ENCODE assay signal across 16 cellular contexts in genomic region chr17:44078412-44078811, GRCh38. TPM values are rescaled to one million over a fixed set of nuclear protein-coding genes. Genes with fewer than 3 reads are reported as not detected.
DNase-seq lines count a peak whose midpoint lies in the region; ATAC-seq and TF ChIP-seq lines count a peak whose summit lies in the region.
"Had no signal": no experiment of that assay in that cellular context is flagged by ENCODE, and none has a peak within 500 bp of the region (broad histone marks: within the 10 kb centered on the region; RNA-seq: fewer than 3 reads in every experiment).

No MANE protein-coding gene starts in this region.

- CTCF ChIA-PET in WTC11 (lab: Charles Lee): interaction anchor here (1.9 kb wide), 1 partner anchor 9 kb away, joined by 5 read pairs; no protein-coding TSS in a partner anchor

- no peak overlapping the region for H2BK12ac ChIP-seq in neuronal stem cell (ENCODE audit: low read length)

- TF ChIP-seq CTCF in GM23338 (conservative IDR thresholded peaks at IDR 0.05; ENCODE audit: low read depth in 2 of 2) (no peak), WTC11 (IDR thresholded peaks at IDR 0.05) (no peak), sigmoid colon (IDR thresholded peaks at IDR 0.05) (no peak), vagina (IDR thresholded peaks at IDR 0.05) (no peak)

- DNase-seq in GM23338 (ENCODE audit: low spot score) (no peak), WTC11 (ENCODE audit: low spot score) (no peak), neuronal stem cell (ENCODE audit: low spot score) (no peak), NCI-H748 (lab: John Stamatoyannopoulos, UW; ENCODE audit: unreplicated experiment) (no peak), sigmoid colon (no peak), vagina (ENCODE audit: extremely low spot score in 2 of 2) (no peak)
- DNase-seq: Caco-2, NCI-H1436 treated with DMSO at 0.1 percent for 48 hours, NCI-H2081, NCI-H510A treated with DMSO at 0.1 percent for 48 hours, Peyer's patch, Right ventricle myocardium superior had no signal

- no peaks in the 10 kb centered on the region for H3K79me1 ChIP-seq in neuronal stem cell (ENCODE audit: low read depth, low read length)

- 0 out of 2 replicates have a peak overlapping the region, but pooled peaks have one; percentile 30 for H3K27ac Mint-ChIP-seq in GM23338
- H3K27ac Mint-ChIP-seq in WTC11: no peak overlapping the region

- WGBS in neuronal stem cell (ENCODE audit: extremely low coverage in 2 of 2, insufficient read length in 2 of 2, insufficient replicate concordance in 1 of 2), 2 donors: no CpG with 5 or more reads among the region's 19 CpGs
- WGBS in sigmoid colon, 2 donors: 94 to 95% methylated on average over 19 of the region's 19 CpGs

- peak overlapping the region in 6 of 11 experiments; percentile 83 to 96 (median 88); a peak in 11 of 22 replicates for H3K4me2 ChIP-seq in BLaER1 treated with 17β-estradiol and CSF1 and Interleukin-3, amounts not matched to agents 10 nM and 100 nM
- H3K4me2 ChIP-seq in GM23338 (no peak overlapping the region), neuronal stem cell (ENCODE audit: insufficient read depth, low read length, poor library complexity, severe bottlenecking) (no peak overlapping the region)
- H3K4me2 ChIP-seq: KMS-11 had no signal

- H3K4me1 ChIP-seq in BLaER1 treated with 17β-estradiol and CSF1 and Interleukin-3, amounts not matched to agents 10 nM and 100 nM: peaks cover 32 to 88% (median 61%) of the 10 kb centered on the region in 10 experiments
- H3K4me1 ChIP-seq in GM23338 (ENCODE audit: insufficient read depth) (no peaks in the 10 kb centered on the region), neuronal stem cell (ENCODE audit: control insufficient read depth in 2 of 2, insufficient read depth in 1 of 2, low read depth in 1 of 2, low read length in 2 of 2) (peaks cover 0 to 15% of the 10 kb centered on the region in 2 donors), sigmoid colon (peaks cover 0 to 3% (median under 1%) of the 10 kb centered on the region in 4 donors), vagina (no peaks in the 10 kb centered on the region)
- H3K4me1 ChIP-seq: Caco-2, Peyer's patch had no signal

- peak overlapping the region in 9 of 11 experiments; percentile 61 to 85 (median 71); a peak in 16 of 22 replicates for H3K27ac ChIP-seq in BLaER1 treated with 17β-estradiol and CSF1 and Interleukin-3, amounts not matched to agents 10 nM and 100 nM
- no peak overlapping the region for H3K27ac ChIP-seq in GM23338 (ENCODE audit: low read depth)
- no peak overlapping the region for H3K27ac ChIP-seq in neuronal stem cell (replicated peaks; ENCODE audit: low read length)
- no peak overlapping the region for H3K27ac ChIP-seq in sigmoid colon
- H3K27ac ChIP-seq in vagina: no peak overlapping the region
- H3K27ac ChIP-seq: KMS-11, Peyer's patch had no signal

- H3K4me1 Mint-ChIP-seq in GM23338: peaks cover 19% of the 10 kb centered on the region
- peaks cover 8% of the 10 kb centered on the region for H3K4me1 Mint-ChIP-seq in WTC11

- H4K91ac ChIP-seq in neuronal stem cell (ENCODE audit: low read depth, low read length, poor library complexity): no peak overlapping the region

- H3K9ac ChIP-seq in BLaER1 treated with 17β-estradiol and CSF1 and Interleukin-3, amounts not matched to agents 10 nM and 100 nM: peak overlapping the region in 10 of 11 experiments; percentile 4 to 69 (median 62); a peak in 12 of 22 replicates
- peak overlapping the region; percentile 33 for H3K9ac ChIP-seq in neuronal stem cell (ENCODE audit: low read depth, low read length, poor library complexity)
- H3K9ac ChIP-seq: KMS-11 had no signal

- no peak overlapping the region for H3K4me3 ChIP-seq in BLaER1 treated with 17β-estradiol and CSF1 and Interleukin-3, amounts not matched to agents 10 nM and 100 nM
- H3K4me3 ChIP-seq in GM23338 (no peak overlapping the region), neuronal stem cell (ENCODE audit: low read length in 2 of 2) (no peak overlapping the region), sigmoid colon (no peak overlapping the region), vagina (no peak overlapping the region)
- H3K4me3 ChIP-seq: Peyer's patch, SK-N-MC had no signal

- H3F3A ChIP-seq in GM23338 (replicated peaks; ENCODE audit: low read depth): 0 out of 2 replicates have a peak, but pooled peaks cover 5% of the 10 kb centered on the region

- no peak for TF ChIP-seq EP300 in sigmoid colon (IDR thresholded peaks at IDR 0.05)

- H3K27me3 ChIP-seq in BLaER1 treated with 17β-estradiol and CSF1 and Interleukin-3, amounts not matched to agents 10 nM and 100 nM: no peaks in the 10 kb centered on the region
- H3K27me3 ChIP-seq in GM23338 (ENCODE audit: insufficient read depth) (no peaks in the 10 kb centered on the region), neuronal stem cell (ENCODE audit: control insufficient read depth in 3 of 3, insufficient read depth in 3 of 3, low read depth in 1 of 3, low read length in 3 of 3) (no peaks in the 10 kb centered on the region), sigmoid colon (no peaks in the 10 kb centered on the region), vagina (no peaks in the 10 kb centered on the region)
- H3K27me3 ChIP-seq: Peyer's patch had no signal

- intact Hi-C loops in sigmoid colon (cut with DNase I): no loop called here
- intact Hi-C loops in vagina (cut with DNase I): no loop called here

- H3K27me3 Mint-ChIP-seq in GM23338 (ENCODE audit: insufficient read depth, low read depth, poor library complexity) (peaks cover 14% of the 10 kb centered on the region), WTC11 (ENCODE audit: low read depth) (no peaks in the 10 kb centered on the region)

- H3K79me2 ChIP-seq in GM23338 (replicated peaks; ENCODE audit: insufficient read depth): no peaks in the 10 kb centered on the region

- no peak overlapping the region for H2BK120ac ChIP-seq in neuronal stem cell (ENCODE audit: low read depth, low read length)

- H2BK15ac ChIP-seq in neuronal stem cell (ENCODE audit: low read length): no peak overlapping the region

- no peak overlapping the region for H2BK5ac ChIP-seq in neuronal stem cell (ENCODE audit: low read length)

- no peak overlapping the region for H3K18ac ChIP-seq in neuronal stem cell (ENCODE audit: low read length)

- H3K9me3 Mint-ChIP-seq in GM23338 (no peaks in the 10 kb centered on the region; the same call in 1 of the 3 replicates), WTC11 (no peaks in the 10 kb centered on the region)

- no peak overlapping the region for H3K4ac ChIP-seq in neuronal stem cell (ENCODE audit: low read length)

- H3K14ac ChIP-seq in neuronal stem cell (ENCODE audit: low read length): no peak overlapping the region

- H2AK5ac ChIP-seq in neuronal stem cell (ENCODE audit: low read depth, low read length): no peak overlapping the region

- peaks cover 74 to 99% (median 91%) of the 10 kb centered on the region in 11 experiments for H3K36me3 ChIP-seq in BLaER1 treated with 17β-estradiol and CSF1 and Interleukin-3, amounts not matched to agents 10 nM and 100 nM
- peaks cover 9% of the 10 kb centered on the region; the same call in 1 of the 2 replicates for H3K36me3 ChIP-seq in GM23338 (ENCODE audit: insufficient read depth)
- peaks cover 65 to 85% of the 10 kb centered on the region in 2 donors for H3K36me3 ChIP-seq in neuronal stem cell (replicated peaks in 1 of 2; ENCODE audit: control insufficient read depth in 2 of 2, insufficient read depth in 2 of 2, low read length in 2 of 2)
- peaks cover 30 to 91% (median 76%) of the 10 kb centered on the region in 4 donors for H3K36me3 ChIP-seq in sigmoid colon
- peaks cover 0 to 75% of the 10 kb centered on the region in 2 donors for H3K36me3 ChIP-seq in vagina

- H4K20me1 ChIP-seq in BLaER1 treated with 17β-estradiol and CSF1 and Interleukin-3, amounts not matched to agents 10 nM and 100 nM: peaks cover 0 to 25% (median 8%) of the 10 kb centered on the region in 11 experiments; a peak in 10 of 22 replicates
- H4K20me1 ChIP-seq in GM23338 (replicated peaks; ENCODE audit: insufficient read depth): no peaks in the 10 kb centered on the region

- no peak overlapping the region for H4K8ac ChIP-seq in neuronal stem cell (ENCODE audit: low read depth, low read length)

- peaks cover 82% of the 10 kb centered on the region for H3K36me3 Mint-ChIP-seq in GM23338 (ENCODE audit: low read depth)
- peaks cover 45% of the 10 kb centered on the region for H3K36me3 Mint-ChIP-seq in WTC11

- H3K9me2 ChIP-seq in GM23338 (ENCODE audit: insufficient read depth): no peaks in the 10 kb centered on the region

- H3K9me3 ChIP-seq in BLaER1 treated with 17β-estradiol and CSF1 and Interleukin-3, amounts not matched to agents 10 nM and 100 nM (replicated peaks in 1 of 11): no peaks in the 10 kb centered on the region
- no peaks in the 10 kb centered on the region for H3K9me3 ChIP-seq in neuronal stem cell (replicated peaks in 1 of 2; ENCODE audit: control insufficient read depth in 2 of 2, insufficient read depth in 1 of 2, low read depth in 1 of 2, low read length in 2 of 2)
- H3K9me3 ChIP-seq in sigmoid colon: no peaks in the 10 kb centered on the region
- no peaks in the 10 kb centered on the region for H3K9me3 ChIP-seq in vagina
- H3K9me3 ChIP-seq: Caco-2, Peyer's patch had no signal

- POLR2A ChIA-PET in WTC11 (lab: Charles Lee): interaction anchor here (0.6 to 1.8 kb wide), 3 partner anchors 9 to 49 kb away, joined by 4 to 6 read pairs (median 5); no protein-coding TSS in a partner anchor

- H2AFZ ChIP-seq in GM23338 (no peak overlapping the region), neuronal stem cell (ENCODE audit: low read length) (no peak overlapping the region)

- no peak overlapping the region for H3K23ac ChIP-seq in neuronal stem cell (ENCODE audit: low read depth, low read length, poor library complexity)

- no peak for TF ChIP-seq POLR2A in sigmoid colon (IDR thresholded peaks at IDR 0.05)
- TF ChIP-seq POLR2A in vagina (IDR thresholded peaks at IDR 0.05): no peak

- H3K4me3 Mint-ChIP-seq in GM23338 (no peak overlapping the region), WTC11 (no peak overlapping the region)

- ATAC-seq in GM23338 (peak; percentile 16; the same call in 2 of the 3 replicates), WTC11 (0 out of 2 replicates have a peak, but pooled peaks have one; percentile 7)
- ATAC-seq: HCT116 had no signal

RNA-seq across cellular contexts. Expression of gene G6PC3, which starts 7.9 kb away (rescaled TPM):
- 110 and 112 TPM in 2 replicates for total RNA-seq in GM23338 (2014; rRNA removed; shearing (Covaris generic))
- polyA plus RNA-seq in GM23338 (2016; fragmentation: Nextera tagmentation; extraction: Ambion mirVana): 143 and 154 TPM in 2 replicates
- total RNA-seq in WTC11 (2021): 121 to 122 TPM (median 121 TPM) in 3 replicates
- 126 TPM for polyA plus RNA-seq in neuronal stem cell (2013, experiment 1 of 2)
- polyA plus RNA-seq in neuronal stem cell (2013, experiment 2 of 2): 131 TPM
- total RNA-seq in sigmoid colon: 10 to 100 TPM; 22.2 to 29.8 (median 25.9) TPM
- 10 to 100 TPM in 1 of 3 donors, 1 to 10 TPM in 2; 8.4 to 45.5 (median 9.7) TPM for polyA plus RNA-seq in sigmoid colon
- 44.0 TPM for total RNA-seq in vagina

RNA-seq across cellular contexts. Expression of gene LSM12, which starts 11.9 kb away (rescaled TPM):
- total RNA-seq in GM23338 (2014; rRNA removed; shearing (Covaris generic)): 64.4 and 72.7 TPM in 2 replicates
- polyA plus RNA-seq in GM23338 (2016; fragmentation: Nextera tagmentation; extraction: Ambion mirVana) (226 and 241 TPM in 2 replicates), sigmoid colon (10 to 100 TPM; 28.8 to 41.6 (median 37.9) TPM)
- total RNA-seq in WTC11 (2021) (96.8 to 102 TPM (median 98.0 TPM) in 3 replicates), sigmoid colon (10 to 100 TPM; 33.8 to 46.9 (median 40.1) TPM), vagina (27.3 TPM)
- 88.7 TPM for polyA plus RNA-seq in neuronal stem cell (2013, experiment 1 of 2)
- 90.7 TPM for polyA plus RNA-seq in neuronal stem cell (2013, experiment 2 of 2)

RNA-seq across cellular contexts. Expression of gene HDAC5, which starts 45.0 kb away (rescaled TPM):
- 71.1 and 86.9 TPM in 2 replicates for total RNA-seq in GM23338 (2014; rRNA removed; shearing (Covaris generic))
- 16.9 TPM in 2 replicates for polyA plus RNA-seq in GM23338 (2016; fragmentation: Nextera tagmentation; extraction: Ambion mirVana)
- total RNA-seq in WTC11 (2021): 54.0 to 61.6 TPM (median 59.0 TPM) in 3 replicates
- polyA plus RNA-seq in neuronal stem cell (2013, experiment 1 of 2): 43.3 TPM
- polyA plus RNA-seq in neuronal stem cell (2013, experiment 2 of 2): 44.0 TPM
- 10 to 100 TPM; 58.2 to 87.5 (median 69.4) TPM for total RNA-seq in sigmoid colon
- 10 to 100 TPM; 15.3 to 21.8 (median 16.8) TPM for polyA plus RNA-seq in sigmoid colon
- 86.9 TPM for total RNA-seq in vagina

Comparison
In these comparisons a context has a peak if more than half of its experiments do, and no peak if none do; other contexts are left out.
1. H3K27ac ChIP-seq: peak in BLaER1 treated with 17β-estradiol and CSF1 and Interleukin-3, amounts not matched to agents 10 nM and 100 nM (9 of 11); none in GM23338 (single experiment), neuronal stem cell (single experiment), sigmoid colon (0 of 4) and vagina (single experiment).
2. H3K4me2 ChIP-seq: peak in BLaER1 treated with 17β-estradiol and CSF1 and Interleukin-3, amounts not matched to agents 10 nM and 100 nM (6 of 11); none in GM23338 (single experiment) and neuronal stem cell (single experiment).